ENCODE assay signal across 6 cellular contexts in the genomic region with DNA sequence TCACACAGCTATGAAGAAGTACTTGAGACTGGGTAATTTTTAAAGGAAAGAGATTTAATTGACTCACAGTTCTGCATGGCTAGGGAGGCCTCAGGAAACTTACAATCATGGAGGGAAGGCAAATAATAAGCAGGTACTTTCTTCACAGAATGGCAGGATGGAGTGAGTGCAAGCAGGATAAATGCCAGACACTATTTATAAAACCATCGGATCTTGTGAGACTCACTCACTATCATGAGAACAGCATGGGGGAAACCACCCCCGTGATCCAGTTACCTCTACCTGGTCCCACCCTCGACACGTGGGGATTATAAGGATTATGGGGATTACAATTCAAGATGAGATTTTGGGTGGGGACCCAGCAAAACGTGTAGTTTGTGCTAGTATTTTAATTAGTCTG.
DNase-seq lines count a peak whose midpoint lies in the region; ATAC-seq and TF ChIP-seq lines count a peak whose summit lies in the region.
"Not testable (repeated sequence)": the region's sequence is repeated elsewhere in the genome, so short reads cannot be mapped to it uniquely, and the experiment has no call there.

No MANE protein-coding gene starts in this region.

- intact Hi-C loops in Right ventricle myocardium superior (cut with DNase I); psoas muscle (cut with DNase I); gastrocnemius medialis (cut with DNase I; ENCODE audit: low total_unique reads): not testable (repeated sequence)

- peak; percentile 43 for ATAC-seq in Right ventricle myocardium superior (ENCODE audit: poor library complexity)
- peak in 3 of 4 donors; percentile 52 to 79 (median 62) for ATAC-seq in psoas muscle
- ATAC-seq in gastrocnemius medialis = peak; percentile 76 to 90

- H3K27ac ChIP-seq in neutrophil (peak overlapping the region; percentile 41), gastrocnemius medialis (peak overlapping the region in 1 of 4 donors; percentile 44)
- not testable (repeated sequence) for H3K27ac ChIP-seq in psoas muscle

- peak; percentile 24 for DNase-seq in NCI-H69 (lab: John Stamatoyannopoulos, UW)
- DNase-seq in NCI-H82 (lab: John Stamatoyannopoulos, UW) = peak; percentile 6
- not testable (repeated sequence) for DNase-seq in Right ventricle myocardium superior, psoas muscle
- peak; percentile 17 to 30 for DNase-seq in gastrocnemius medialis

- 16 to 42% (median 17%) methylated on average over 5 of the region's 5 CpGs for whole genome bisulfite sequencing in psoas muscle, 3 donors

- H3K4me1 ChIP-seq in neutrophil (ENCODE audit: control insufficient read depth in 1 of 2, insufficient read depth in 1 of 2, low read depth in 1 of 2, low read length in 1 of 2) = peaks cover 11 to 19% of the 10 kb centered on the region in 2 experiments
- H3K4me1 ChIP-seq in psoas muscle, gastrocnemius medialis: not testable (repeated sequence)

- TF ChIP-seq POLR2A in gastrocnemius medialis (IDR thresholded peaks at IDR 0.05) = peak in 1 of 2 donors; percentile 8

- in situ Hi-C loops in gastrocnemius medialis (cut with MboI; ENCODE audit: low sequenced_read_pairs in 4 of 4) = not testable (repeated sequence)

- H3K27me3 ChIP-seq in neutrophil; psoas muscle (ENCODE audit: insufficient read depth in 3 of 3, low read length in 2 of 3); gastrocnemius medialis: not testable (repeated sequence)

- H3K4me3 ChIP-seq in neutrophil (ENCODE audit: low read depth in 1 of 2, low read length in 1 of 2); gastrocnemius medialis: not testable (repeated sequence)
- H3K4me3 ChIP-seq in psoas muscle = peak overlapping the region; percentile 5

- not testable (repeated sequence) for TF ChIP-seq CTCF in neutrophil (IDR thresholded peaks at IDR 0.05); psoas muscle (IDR thresholded peaks at IDR 0.05); gastrocnemius medialis (IDR thresholded peaks at IDR 0.05 in 4 of 5, conservative IDR thresholded peaks at IDR 0.05 in 1 of 5)

- H3K9me3 ChIP-seq in neutrophil, psoas muscle, gastrocnemius medialis: not testable (repeated sequence)

- H3K36me3 ChIP-seq in neutrophil; psoas muscle (ENCODE audit: insufficient read depth in 1 of 2, low read depth in 1 of 2); gastrocnemius medialis: not testable (repeated sequence)
